Comparison of ENCODE assay signal across 12 cellular contexts in genomic region chr4:70753630-70754029, GRCh38.
"Had no signal": no experiment of that assay in that cellular context is flagged by ENCODE, and none has a peak within 500 bp of the region (broad histone marks: within the 10 kb centered on the region; RNA-seq: fewer than 3 reads in every experiment).

No MANE protein-coding gene starts in this region.

- H3K27me3 ChIP-seq: colonic mucosa, esophagus muscularis mucosa, ovary had no signal

- H3K4me3 ChIP-seq: colonic mucosa, esophagus muscularis mucosa, ovary had no signal

- H3K27ac Mint-ChIP-seq: activated naive CD8-positive, alpha-beta T cell; type B pancreatic cell had no signal

- H3K4me1 ChIP-seq: colonic mucosa had no signal

- H3K9me3 ChIP-seq: colonic mucosa, esophagus muscularis mucosa, ovary had no signal

- H3K36me3 ChIP-seq: colonic mucosa, ovary had no signal

- DNase-seq: activated CD4-positive, alpha-beta T cell treated with anti-CD3 and anti-CD28 coated beads, Interleukin-2, amount 50 U/mL, for 4 hours; activated T-cell treated with anti-CD3 and anti-CD28 coated beads for 4 hours; central memory CD4-positive, alpha-beta T cell; colonic mucosa; islet precursor cell; ovary; stimulated activated naive CD4-positive, alpha-beta T cell treated with Interleukin-2 at 50 U/mL for 16 hours had no signal

- ATAC-seq: activated CD4-positive, CD25-positive, alpha-beta regulatory T cell treated with anti-CD3 and anti-CD28 coated beads, Interleukin-2, amount 50 U/mL, for 24 hours had no signal

- H3K27me3 Mint-ChIP-seq: activated naive CD8-positive, alpha-beta T cell; brain; type B pancreatic cell had no signal

- H3K27ac ChIP-seq: colonic mucosa, esophagus muscularis mucosa, ovary had no signal

- H3K4me3 Mint-ChIP-seq: activated naive CD8-positive, alpha-beta T cell; brain; type B pancreatic cell had no signal

- H3K36me3 Mint-ChIP-seq: type B pancreatic cell had no signal

- H3K9me3 Mint-ChIP-seq: type B pancreatic cell had no signal
